ENCODE assay signal across 9 cellular contexts in genomic region chr5:38831909-38832308, GRCh38. TPM values are rescaled to one million over a fixed set of nuclear protein-coding genes. Genes with fewer than 3 reads are reported as not detected.
DNase-seq lines count a peak whose midpoint lies in the region; ATAC-seq and TF ChIP-seq lines count a peak whose summit lies in the region.
"Had no signal": no experiment of that assay in that cellular context is flagged by ENCODE, and none has a peak within 500 bp of the region (broad histone marks: within the 10 kb centered on the region; RNA-seq: fewer than 3 reads in every experiment).

No MANE protein-coding gene starts in this region.

- H3K27me3 ChIP-seq in Loucy (ENCODE audit: insufficient read depth, low read length, poor library complexity, severe bottlenecking), result no peaks in the 10 kb centered on the region
- no peaks in the 10 kb centered on the region for H3K27me3 ChIP-seq in brain microvascular endothelial cell (replicated peaks)
- no peaks in the 10 kb centered on the region for H3K27me3 ChIP-seq in naive thymus-derived CD4-positive, alpha-beta T cell (ENCODE audit: control insufficient read depth in 2 of 2, insufficient read depth in 2 of 2, low read length in 2 of 2)
- H3K27me3 ChIP-seq: SJSA1 had no signal

- H3K4me2 ChIP-seq in Loucy (ENCODE audit: low read depth, low read length, poor library complexity, severe bottlenecking), result no peak overlapping the region

- no peak overlapping the region for H3K4me3 Mint-ChIP-seq in nephron progenitor cell
- H3K4me3 Mint-ChIP-seq in naive thymus-derived CD4-positive, alpha-beta T cell, result no peak overlapping the region
- H3K4me3 Mint-ChIP-seq in activated naive CD8-positive, alpha-beta T cell treated with anti-CD3 and anti-CD28 coated beads, Interleukin-2, amount 50 U/mL, for 24 hours, result no peak overlapping the region

- ATAC-seq in naive thymus-derived CD4-positive, alpha-beta T cell, result no peak
- no peak for ATAC-seq in HG03108 (IDR thresholded peaks at IDR 0.05; ENCODE audit: unreplicated experiment)
- no peak for ATAC-seq in activated naive CD8-positive, alpha-beta T cell treated with anti-CD3 and anti-CD28 coated beads, Interleukin-2, amount 50 U/mL, for 24 hours

- H3K9me3 Mint-ChIP-seq in nephron progenitor cell, result no peaks in the 10 kb centered on the region
- H3K9me3 Mint-ChIP-seq in naive thymus-derived CD4-positive, alpha-beta T cell, result peaks cover 0 to under 1% (median 0%) of the 10 kb centered on the region in 11 donors
- no peaks in the 10 kb centered on the region for H3K9me3 Mint-ChIP-seq in activated naive CD8-positive, alpha-beta T cell treated with anti-CD3 and anti-CD28 coated beads, Interleukin-2, amount 50 U/mL, for 24 hours

- no peak overlapping the region for H2AFZ ChIP-seq in Loucy (ENCODE audit: low read length)

- CTCF ChIA-PET in GM10248 (lab: Yijun Ruan, JAX), result interaction anchor here (0.8 to 2.2 kb wide), 5 partner anchors 10 to 249 kb away, joined by 3 to 7 read pairs (median 4); no protein-coding TSS in a partner anchor
- CTCF ChIA-PET in naive thymus-derived CD4-positive, alpha-beta T cell (lab: Charles Lee), result interaction anchor here (0.7 kb wide), 1 partner anchor 23 kb away, joined by 4 read pairs; no protein-coding TSS in a partner anchor

- H3K9me3 ChIP-seq in Loucy (ENCODE audit: insufficient read depth, low read depth, low read length), result no peaks in the 10 kb centered on the region
- no peaks in the 10 kb centered on the region for H3K9me3 ChIP-seq in naive thymus-derived CD4-positive, alpha-beta T cell (ENCODE audit: control insufficient read depth in 2 of 3, low read length in 3 of 3)

- H3K36me3 ChIP-seq in Loucy (ENCODE audit: insufficient read depth, low read length) (no peaks in the 10 kb centered on the region), brain microvascular endothelial cell (replicated peaks) (no peaks in the 10 kb centered on the region)
- H3K36me3 ChIP-seq in naive thymus-derived CD4-positive, alpha-beta T cell (ENCODE audit: control insufficient read depth in 2 of 3, insufficient read depth in 3 of 3, low read length in 3 of 3), result no peaks in the 10 kb centered on the region

- H3K4me1 ChIP-seq in Loucy (ENCODE audit: insufficient read depth, low read length, poor library complexity, severe bottlenecking), result no peaks in the 10 kb centered on the region
- H3K4me1 ChIP-seq in naive thymus-derived CD4-positive, alpha-beta T cell (ENCODE audit: control insufficient read depth in 2 of 2, insufficient read depth in 2 of 2, low read length in 2 of 2), result no peaks in the 10 kb centered on the region

- no peak overlapping the region for H3K27ac Mint-ChIP-seq in nephron progenitor cell
- H3K27ac Mint-ChIP-seq in naive thymus-derived CD4-positive, alpha-beta T cell, result peak overlapping the region in 1 of 9 donors; percentile 59
- no peak overlapping the region for H3K27ac Mint-ChIP-seq in activated naive CD8-positive, alpha-beta T cell treated with anti-CD3 and anti-CD28 coated beads, Interleukin-2, amount 50 U/mL, for 24 hours

- POLR2A ChIA-PET in GM10248 (lab: Yijun Ruan, JAX), result no interaction called here
- POLR2A ChIA-PET in naive thymus-derived CD4-positive, alpha-beta T cell (lab: Charles Lee), result no interaction called here

- H3K79me2 ChIP-seq in Loucy (ENCODE audit: insufficient read depth, low read length), result no peaks in the 10 kb centered on the region

- no peaks in the 10 kb centered on the region for H4K20me1 ChIP-seq in Loucy (ENCODE audit: insufficient read depth, low read length, poor library complexity, severe bottlenecking)

- no peak overlapping the region for H3K4me3 ChIP-seq in Loucy (ENCODE audit: low read length, poor library complexity, severe bottlenecking)
- H3K4me3 ChIP-seq in brain microvascular endothelial cell (ENCODE audit: low read depth, low read length), result no peak overlapping the region
- H3K4me3 ChIP-seq in naive thymus-derived CD4-positive, alpha-beta T cell (ENCODE audit: low read length), result no peak overlapping the region
- H3K4me3 ChIP-seq: SJSA1 had no signal

- DNase-seq in GM10248 (ENCODE audit: extremely low spot score), result peak; percentile 20
- peak; percentile 35 for DNase-seq in brain microvascular endothelial cell
- peak; percentile 30 for DNase-seq in nephron progenitor cell
- no peak for DNase-seq in NCI-H187 treated with DMSO at 0.1 percent for 48 hours (lab: John Stamatoyannopoulos, UW)
- DNase-seq in naive thymus-derived CD4-positive, alpha-beta T cell, result no peak
- DNase-seq in activated naive CD8-positive, alpha-beta T cell treated with anti-CD3 and anti-CD28 coated beads, Interleukin-2, amount 50 U/mL, for 24 hours, result no peak

- H3F3A ChIP-seq in Loucy (ENCODE audit: low read depth), result no peaks in the 10 kb centered on the region

- peaks cover 7% of the 10 kb centered on the region for H3K27me3 Mint-ChIP-seq in nephron progenitor cell (ENCODE audit: low read depth, poor library complexity)
- H3K27me3 Mint-ChIP-seq in naive thymus-derived CD4-positive, alpha-beta T cell, result peaks cover 15 to 45% (median 30%) of the 10 kb centered on the region in 5 donors
- H3K27me3 Mint-ChIP-seq in activated naive CD8-positive, alpha-beta T cell treated with anti-CD3 and anti-CD28 coated beads, Interleukin-2, amount 50 U/mL, for 24 hours, result peaks cover 7% of the 10 kb centered on the region

- H3K27ac ChIP-seq in brain microvascular endothelial cell, result no peak overlapping the region
- no peak overlapping the region for H3K27ac ChIP-seq in naive thymus-derived CD4-positive, alpha-beta T cell (ENCODE audit: low read depth, low read length)
- H3K27ac ChIP-seq: SJSA1 had no signal

- TF ChIP-seq CTCF in GM10248 (IDR thresholded peaks at IDR 0.05; ENCODE audit: control extremely low read depth, extremely low read depth, low read depth, missing control alignments) (peak; percentile 40), Loucy (conservative IDR thresholded peaks at IDR 0.05; ENCODE audit: low read length) (peak; percentile 67), brain microvascular endothelial cell (IDR thresholded peaks at IDR 0.05; ENCODE audit: low read depth, low read length, missing control alignments) (peak; percentile 74), nephron progenitor cell (IDR thresholded peaks at IDR 0.05) (peak; percentile 17)

- in situ Hi-C loops in brain microvascular endothelial cell (cut with HindIII; ENCODE audit: low pct_ligation_motif_present, low sequenced_read_pairs), result no loop called here

- no peak overlapping the region for H3K9ac ChIP-seq in Loucy (ENCODE audit: low read depth, low read length, poor library complexity, severe bottlenecking)

- H3K4me1 Mint-ChIP-seq in nephron progenitor cell, result peaks cover 9% of the 10 kb centered on the region
- H3K4me1 Mint-ChIP-seq in naive thymus-derived CD4-positive, alpha-beta T cell, result peaks cover 0 to 21% (median 0%) of the 10 kb centered on the region in 7 donors
- H3K4me1 Mint-ChIP-seq in activated naive CD8-positive, alpha-beta T cell treated with anti-CD3 and anti-CD28 coated beads, Interleukin-2, amount 50 U/mL, for 24 hours, result no peaks in the 10 kb centered on the region

- intact Hi-C loops in naive thymus-derived CD4-positive, alpha-beta T cell (cut with micrococcal nuclease), result loop anchor here (5.0 kb wide), 2 partner anchors 245 to 390 kb away; no protein-coding TSS in a partner anchor

- H3K36me3 Mint-ChIP-seq in nephron progenitor cell (ENCODE audit: low read depth), result no peaks in the 10 kb centered on the region
- H3K36me3 Mint-ChIP-seq in naive thymus-derived CD4-positive, alpha-beta T cell, result no peaks in the 10 kb centered on the region
- no peaks in the 10 kb centered on the region for H3K36me3 Mint-ChIP-seq in activated naive CD8-positive, alpha-beta T cell treated with anti-CD3 and anti-CD28 coated beads, Interleukin-2, amount 50 U/mL, for 24 hours (ENCODE audit: low read depth)

- no peaks in the 10 kb centered on the region for H3K9me2 ChIP-seq in Loucy (replicated peaks; ENCODE audit: low read depth, low read length)

RNA-seq across cellular contexts. Expression of gene OSMR, which starts 13.9 kb away (rescaled TPM):
- not detected for total RNA-seq in naive thymus-derived CD4-positive, alpha-beta T cell
- under 1 TPM; 0.20 to 0.37 TPM for polyA plus RNA-seq in naive thymus-derived CD4-positive, alpha-beta T cell

Comparison
In these comparisons a context has a peak if more than half of its experiments do, and no peak if none do; other contexts are left out.
1. DNase-seq: peak in GM10248 (single experiment), brain microvascular endothelial cell (single experiment) and nephron progenitor cell (single experiment); none in NCI-H187 treated with DMSO at 0.1 percent for 48 hours (single experiment), naive thymus-derived CD4-positive, alpha-beta T cell (0 of 9) and activated naive CD8-positive, alpha-beta T cell treated with anti-CD3 and anti-CD28 coated beads, Interleukin-2, amount 50 U/mL, for 24 hours (single experiment).
2. CTCF ChIP-seq: peak in every context shown above with its lines; median percentile 74 in brain microvascular endothelial cell; 67 in Loucy; 40 in GM10248; 17 in nephron progenitor cell.